In the genomic region with DNA sequence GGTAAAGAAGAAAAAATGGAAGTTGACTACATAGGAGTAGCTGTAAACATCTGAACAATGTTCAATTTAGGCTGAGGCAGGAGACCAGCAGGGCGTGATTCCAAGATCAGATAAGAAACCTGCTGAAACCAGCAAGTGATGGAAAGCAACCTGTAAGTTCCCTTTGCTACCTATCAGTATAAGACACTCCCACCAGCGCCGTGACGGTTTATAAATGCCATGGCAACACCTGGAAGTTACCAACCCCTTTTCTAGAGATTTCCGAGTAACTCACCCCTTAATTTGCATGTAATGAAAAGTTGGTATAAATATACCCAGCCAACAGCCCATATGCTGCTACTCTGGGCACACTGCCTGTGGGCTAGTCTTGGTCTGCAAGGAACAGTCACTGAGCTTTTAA, we compare ENCODE assay signal across 12 cellular contexts. TPM values are rescaled to one million over a fixed set of nuclear protein-coding genes. Genes with fewer than 3 reads are reported as not detected.
DNase-seq lines count a peak whose midpoint lies in the region; TF ChIP-seq lines count a peak whose summit lies in the region.
"Had no signal": no experiment of that assay in that cellular context is flagged by ENCODE, and none has a peak within 500 bp of the region (broad histone marks: within the 10 kb centered on the region; RNA-seq: fewer than 3 reads in every experiment).

No MANE protein-coding gene starts in this region.

- no peaks in the 10 kb centered on the region for H3K36me3 ChIP-seq in colonic mucosa
- H3K36me3 ChIP-seq in osteoblast (ENCODE audit: insufficient read depth, low read length) = peaks cover 14% of the 10 kb centered on the region
- H3K36me3 ChIP-seq in transverse colon = peaks cover 0 to 15% (median 6%) of the 10 kb centered on the region in 4 donors

- peak overlapping the region; percentile 100 for H2AFZ ChIP-seq in osteoblast (ENCODE audit: low read length)

- no peaks in the 10 kb centered on the region for H3K27me3 ChIP-seq in colonic mucosa
- no peaks in the 10 kb centered on the region for H3K27me3 ChIP-seq in osteoblast (ENCODE audit: insufficient read depth, low read length)
- H3K27me3 ChIP-seq in transverse colon = no peaks in the 10 kb centered on the region
- H3K27me3 ChIP-seq: neutrophil had no signal

- no peaks in the 10 kb centered on the region for H3K9me3 ChIP-seq in colonic mucosa
- no peaks in the 10 kb centered on the region for H3K9me3 ChIP-seq in osteoblast (ENCODE audit: low read depth, low read length)
- H3K9me3 ChIP-seq in transverse colon = peaks cover 0 to 4% of the 10 kb centered on the region in 2 donors

- TF ChIP-seq CTCF in colonic mucosa (IDR thresholded peaks at IDR 0.05) (no peak), osteoblast (IDR thresholded peaks at IDR 0.05; ENCODE audit: extremely low read depth, low read depth, low read length) (no peak), transverse colon (IDR thresholded peaks at IDR 0.05) (no peak)

- H3K4me2 ChIP-seq in osteoblast (ENCODE audit: insufficient read depth, low read length) = no peak overlapping the region

- 43 to 65% methylated on average over 2 to 5 of the region's 5 CpGs for WGBS in transverse colon (ENCODE audit: low coverage in 1 of 2), 2 donors

- H3K9ac ChIP-seq in colonic mucosa (ENCODE audit: low read depth in 2 of 2, low read length in 2 of 2) = no peak overlapping the region

- in situ Hi-C loops in transverse colon (cut with MboI; ENCODE audit: low pct_ligation_motif_present in 1 of 4, low pct_unique_long_range_greater_than_20kb in 1 of 4, low sequenced_read_pairs in 3 of 4) = no loop called here

- TF ChIP-seq POLR2A in transverse colon (IDR thresholded peaks at IDR 0.05) = no peak

- DNase-seq in DMS79 treated with DMSO at 0.1 percent for 48 hours (lab: John Stamatoyannopoulos, UW) = peak; percentile 33
- DNase-seq in DMS79 (lab: John Stamatoyannopoulos, UW) = no peak
- peak; percentile 6 for DNase-seq in NAMALWA (ENCODE audit: low spot score)
- peak; percentile 35 for DNase-seq in colonic mucosa
- no peak for DNase-seq in osteoblast (ENCODE audit: insufficient read length, low spot score, missing footprints)
- no peak for DNase-seq in occipital lobe (lab: John Stamatoyannopoulos, UW)
- no peak for DNase-seq in mucosa of gallbladder (ENCODE audit: low spot score)
- DNase-seq in transverse colon = no peak
- DNase-seq: activated CD8-positive, alpha-beta memory T cell treated with anti-CD3 and anti-CD28 coated beads, Interleukin-2, amount 50 U/mL, for 4 hours; NCI-H1092 had no signal

- no peak for TF ChIP-seq EP300 in transverse colon (IDR thresholded peaks at IDR 0.05; ENCODE audit: low read depth)

- H3K4me1 ChIP-seq in colonic mucosa = no peaks in the 10 kb centered on the region
- peaks cover 12% of the 10 kb centered on the region for H3K4me1 ChIP-seq in osteoblast (ENCODE audit: insufficient read depth, low read length)
- peaks cover 0 to 20% (median 10%) of the 10 kb centered on the region in 4 donors for H3K4me1 ChIP-seq in transverse colon

- H3K27ac ChIP-seq in colonic mucosa = no peak overlapping the region
- no peak overlapping the region for H3K27ac ChIP-seq in osteoblast (ENCODE audit: low read depth, low read length)
- no peak overlapping the region for H3K27ac ChIP-seq in transverse colon
- H3K27ac ChIP-seq: epithelial cell of prostate, neutrophil had no signal

- peaks cover 13% of the 10 kb centered on the region for H3K79me2 ChIP-seq in osteoblast (ENCODE audit: insufficient read depth, low read length)

- no peaks in the 10 kb centered on the region for H4K20me1 ChIP-seq in osteoblast (ENCODE audit: insufficient read depth, low read length)

- H3K4me3 ChIP-seq in colonic mucosa (no peak overlapping the region), osteoblast (ENCODE audit: insufficient read depth, low read length) (no peak overlapping the region), transverse colon (no peak overlapping the region)

- intact Hi-C loops in colonic mucosa (cut with DNase I) (no loop called here), transverse colon (cut with DNase I; ENCODE audit: low total_unique reads) (no loop called here)

RNA-seq across cellular contexts. Expression of a gene that starts 1.1 kb away (rescaled TPM):
- total RNA-seq in colonic mucosa = 1 to 10 TPM; 8.1 to 8.7 TPM
- total RNA-seq in osteoblast = 15.6 and 22.7 TPM in 2 replicates
- total RNA-seq in occipital lobe = 30.1 TPM
- 17.6 TPM for total RNA-seq in mucosa of gallbladder
- 10 to 100 TPM in 3 of 4 donors, under 1 TPM in 1; 0.75 to 19.9 (median 11.6) TPM for total RNA-seq in transverse colon

RNA-seq across cellular contexts. Expression of a gene that starts 14.8 kb away (rescaled TPM):
- total RNA-seq in colonic mucosa (1 to 10 TPM; 2.0 to 2.1 TPM), osteoblast (9.0 and 9.7 TPM in 2 replicates), occipital lobe (24.6 TPM), mucosa of gallbladder (7.5 TPM), transverse colon (10 to 100 TPM in 1 of 4 donors, 1 to 10 TPM in 2, under 1 TPM in 1; 1.00 to 32.2 (median 3.7) TPM)

RNA-seq across cellular contexts. Expression of a gene that starts 47.8 kb away (rescaled TPM):
- total RNA-seq in colonic mucosa (1 to 10 TPM; 5.6 to 6.1 TPM), osteoblast (6.5 and 10.0 TPM in 2 replicates), occipital lobe (13.9 TPM), mucosa of gallbladder (7.6 TPM), transverse colon (1 to 10 TPM; 1.2 to 7.5 (median 3.8) TPM)

RNA-seq across cellular contexts. Expression of a gene that starts 52.5 kb away (rescaled TPM):
- 1 to 10 TPM; 1.1 to 1.6 TPM for total RNA-seq in colonic mucosa
- total RNA-seq in osteoblast = 1.5 and 2.9 TPM in 2 replicates
- total RNA-seq in occipital lobe = 3.6 TPM
- 5.6 TPM for total RNA-seq in mucosa of gallbladder
- total RNA-seq in transverse colon = 1 to 10 TPM in 3 of 4 donors, not detected in 1; 2.9 to 7.8 (median 3.0) TPM

Comparison
In these comparisons a context has a peak if more than half of its experiments do, and no peak if none do; other contexts are left out.
1. DNase-seq: peak in DMS79 treated with DMSO at 0.1 percent for 48 hours (single experiment), NAMALWA (single experiment) and colonic mucosa (single experiment); none in DMS79 (single experiment), osteoblast (single experiment), occipital lobe (single experiment), mucosa of gallbladder (single experiment) and transverse colon (single experiment).